ENCODE assay signal across 8 cellular contexts in the genomic region with DNA sequence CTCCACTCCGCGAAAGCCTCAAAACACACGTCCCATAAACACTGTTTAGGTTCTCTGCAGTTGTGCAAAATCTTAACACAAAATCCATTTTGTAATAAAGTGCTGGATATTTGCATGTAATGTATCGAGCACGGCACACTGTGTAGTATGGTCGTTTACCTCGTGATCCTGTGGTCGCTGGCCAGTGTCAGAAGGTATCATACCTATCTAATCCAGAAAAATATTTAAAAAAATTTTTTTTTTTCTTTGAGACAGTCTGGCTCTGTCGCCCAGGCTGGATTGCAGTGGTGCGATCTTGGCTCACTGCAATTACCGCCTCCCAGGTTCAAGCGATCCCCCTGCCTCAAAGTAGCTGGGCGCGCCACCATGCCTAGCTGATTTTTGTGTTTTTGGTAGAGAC. TPM values are rescaled to one million over a fixed set of nuclear protein-coding genes. Genes with fewer than 3 reads are reported as not detected.
DNase-seq lines count a peak whose midpoint lies in the region; ATAC-seq and TF ChIP-seq lines count a peak whose summit lies in the region.

No MANE protein-coding gene starts in this region.

- H3K14ac ChIP-seq in trophoblast cell (ENCODE audit: low read length) = no peak overlapping the region

- 51% methylated on average over 14 of the region's 14 CpGs for WGBS in esophagus muscularis mucosa
- WGBS in trophoblast cell (ENCODE audit: extremely low coverage, insufficient coverage, insufficient read length) = no CpG with 5 or more reads among the region's 14 CpGs

- no peak overlapping the region for H3K23ac ChIP-seq in trophoblast cell (ENCODE audit: low read length)

- no peak overlapping the region for H2AK5ac ChIP-seq in trophoblast cell (ENCODE audit: low read length)

- peak overlapping the region; percentile 82 for H3K27ac ChIP-seq in DND-41 (ENCODE audit: low read length)
- H3K27ac ChIP-seq in RWPE2 (ENCODE audit: poor library complexity, severe bottlenecking) = peak overlapping the region; percentile 56
- H3K27ac ChIP-seq in esophagus muscularis mucosa (replicated peaks in 1 of 4) = peak overlapping the region; percentile 77 to 88 (median 84)
- H3K27ac ChIP-seq in trophoblast cell (ENCODE audit: low read depth, low read length) = no peak overlapping the region

- H3K4me1 ChIP-seq in DND-41 (ENCODE audit: insufficient read depth, low read length) = peaks cover 35% of the 10 kb centered on the region
- H3K4me1 ChIP-seq in RWPE2 (ENCODE audit: insufficient read depth, poor library complexity, severe bottlenecking) = peaks cover 19% of the 10 kb centered on the region
- H3K4me1 ChIP-seq in esophagus muscularis mucosa = peaks cover 42 to 62% (median 58%) of the 10 kb centered on the region in 4 donors
- H3K4me1 ChIP-seq in trophoblast cell (ENCODE audit: control insufficient read depth in 1 of 2, insufficient read depth in 2 of 2, low read length in 2 of 2) = peaks cover 8 to 26% of the 10 kb centered on the region in 2 experiments

- peaks cover 59% of the 10 kb centered on the region for H4K20me1 ChIP-seq in DND-41 (ENCODE audit: insufficient read depth, low read length)

- H2BK120ac ChIP-seq in trophoblast cell (ENCODE audit: insufficient read depth, low read length, poor library complexity) = no peak overlapping the region

- H3K36me3 ChIP-seq in DND-41 (ENCODE audit: insufficient read depth, low read length) = peaks cover 58% of the 10 kb centered on the region
- H3K36me3 ChIP-seq in RWPE2 (ENCODE audit: low read depth) = peaks cover 56% of the 10 kb centered on the region
- peaks cover 19 to 54% (median 47%) of the 10 kb centered on the region in 4 donors for H3K36me3 ChIP-seq in esophagus muscularis mucosa
- peaks cover 31 to 40% of the 10 kb centered on the region in 2 experiments for H3K36me3 ChIP-seq in trophoblast cell (ENCODE audit: control insufficient read depth in 1 of 2, insufficient read depth in 2 of 2, low read length in 2 of 2)

- peak overlapping the region; percentile 85 for H3K4ac ChIP-seq in trophoblast cell (ENCODE audit: low read depth, low read length)

- H3K79me1 ChIP-seq in trophoblast cell (ENCODE audit: low read length) = peaks cover 6% of the 10 kb centered on the region

- H2AFZ ChIP-seq in DND-41 (ENCODE audit: low read depth, low read length) = no peak overlapping the region
- H2AFZ ChIP-seq in trophoblast cell (ENCODE audit: insufficient read depth, low read length, poor library complexity) = no peak overlapping the region

- H4K91ac ChIP-seq in trophoblast cell (ENCODE audit: low read depth, low read length) = no peak overlapping the region

- no peak overlapping the region for H2BK5ac ChIP-seq in trophoblast cell (ENCODE audit: low read depth, low read length, poor library complexity)

- no peak for TF ChIP-seq EP300 in esophagus muscularis mucosa (IDR thresholded peaks at IDR 0.05)

- no peak overlapping the region for H3K18ac ChIP-seq in trophoblast cell (ENCODE audit: low read length)

- peaks cover 11% of the 10 kb centered on the region for H3K27me3 ChIP-seq in DND-41 (ENCODE audit: insufficient read depth, low read length, poor library complexity)
- H3K27me3 ChIP-seq in RWPE2 (ENCODE audit: insufficient read depth, poor library complexity, severe bottlenecking) = peaks cover 10% of the 10 kb centered on the region
- peaks cover 0 to 37% (median 10%) of the 10 kb centered on the region in 4 donors for H3K27me3 ChIP-seq in esophagus muscularis mucosa
- H3K27me3 ChIP-seq in trophoblast cell (ENCODE audit: insufficient read depth, low read length) = no peaks in the 10 kb centered on the region

- no peaks in the 10 kb centered on the region for H3K9me3 ChIP-seq in DND-41 (ENCODE audit: insufficient read depth, low read length, severe bottlenecking)
- H3K9me3 ChIP-seq in RWPE2 (ENCODE audit: severe bottlenecking) = no peaks in the 10 kb centered on the region
- no peaks in the 10 kb centered on the region for H3K9me3 ChIP-seq in esophagus muscularis mucosa
- H3K9me3 ChIP-seq in trophoblast cell (ENCODE audit: insufficient read depth, low read depth, low read length) = no peaks in the 10 kb centered on the region

- H4K8ac ChIP-seq in trophoblast cell (ENCODE audit: low read depth, low read length) = peak overlapping the region; percentile 91

- ATAC-seq in DND-41 (ENCODE audit: insufficient read depth, low read depth) (no peak), RWPE2 (ENCODE audit: low read depth) (no peak)

- H2BK12ac ChIP-seq in trophoblast cell (ENCODE audit: low read length) = no peak overlapping the region

- H3K9ac ChIP-seq in DND-41 (ENCODE audit: low read depth, low read length) (peak overlapping the region; percentile 87), trophoblast cell (ENCODE audit: low read length) (peak overlapping the region; percentile 92)

- TF ChIP-seq CTCF in DND-41 (IDR thresholded peaks at IDR 0.05; ENCODE audit: borderline replicate concordance, extremely low read depth, low read length, poor library complexity, severe bottlenecking) (no peak), RWPE2 (IDR thresholded peaks at IDR 0.05; ENCODE audit: poor library complexity, severe bottlenecking) (no peak), esophagus muscularis mucosa (IDR thresholded peaks at IDR 0.05) (no peak)

- TF ChIP-seq POLR2A in esophagus muscularis mucosa (IDR thresholded peaks at IDR 0.05; ENCODE audit: low read depth) = no peak

- DNase-seq in DND-41 (no peak), RWPE2 (ENCODE audit: low spot score) (no peak), esophagus muscularis mucosa (ENCODE audit: extremely low spot score) (no peak), trophoblast cell (no peak), HK-2 (ENCODE audit: unreplicated experiment) (no peak), NCI-H1436 treated with DMSO at 0.1 percent for 48 hours (lab: John Stamatoyannopoulos, UW) (no peak), CD1c-positive myeloid dendritic cell (ENCODE audit: extremely low spot score) (no peak), cerebellum (ENCODE audit: low spot score) (no peak)

- peaks cover 51% of the 10 kb centered on the region for H3K79me2 ChIP-seq in DND-41 (ENCODE audit: insufficient read depth, low read length)
- H3K79me2 ChIP-seq in trophoblast cell (ENCODE audit: control insufficient read depth, insufficient read depth, low read length, poor library complexity) = peaks cover 11% of the 10 kb centered on the region

- no peak overlapping the region for H4K12ac ChIP-seq in trophoblast cell (ENCODE audit: low read depth, low read length)

- intact Hi-C loops in esophagus muscularis mucosa (cut with DNase I) = no loop called here

- H3K4me2 ChIP-seq in DND-41 (ENCODE audit: insufficient read depth, low read length) = peak overlapping the region; percentile 78
- H3K4me2 ChIP-seq in trophoblast cell (ENCODE audit: low read length) = peak overlapping the region; percentile 81

- peak overlapping the region; percentile 95 to 98 for H3K4me3 ChIP-seq in DND-41 (ENCODE audit: low read depth in 1 of 2, low read length in 2 of 2)
- H3K4me3 ChIP-seq in RWPE2 (ENCODE audit: severe bottlenecking) = peak overlapping the region; percentile 88
- H3K4me3 ChIP-seq in esophagus muscularis mucosa = peak overlapping the region; percentile 68 to 96 (median 80)
- H3K4me3 ChIP-seq in trophoblast cell (ENCODE audit: low read depth, low read length) = peak overlapping the region; percentile 94

RNA-seq across cellular contexts. Expression of a gene that starts 1.0 kb away (rescaled TPM):
- total RNA-seq in esophagus muscularis mucosa = 1,000 to 10,000 TPM in 2 of 4 donors, 100 to 1,000 TPM in 2; 445 to 1,296 (median 979) TPM
- polyA plus RNA-seq in trophoblast cell (2013) = 3,156 and 3,255 TPM in 2 replicates
- total RNA-seq in cerebellum = 1,165 TPM

RNA-seq across cellular contexts. Expression of a gene that starts 8.9 kb away (rescaled TPM):
- total RNA-seq in esophagus muscularis mucosa = 10 to 100 TPM in 1 of 4 donors, 1 to 10 TPM in 3; 5.8 to 11.3 (median 7.9) TPM
- 2.8 and 3.0 TPM in 2 replicates for polyA plus RNA-seq in trophoblast cell (2013)
- total RNA-seq in cerebellum = 14.4 TPM
